In genomic region chr2:63639344-63639743, GRCh38 we compare ENCODE assay signal across 14 cellular contexts. TPM values are rescaled to one million over a fixed set of nuclear protein-coding genes. Genes with fewer than 3 reads are reported as not detected.
A peak's percentile ranks its signal among the peaks of the same experiment; 100 is the strongest.
DNase-seq lines count a peak whose midpoint lies in the region; ATAC-seq and TF ChIP-seq lines count a peak whose summit lies in the region.
"Had no signal": no experiment of that assay in that cellular context is flagged by ENCODE, and none has a peak within 500 bp of the region (broad histone marks: within the 10 kb centered on the region; RNA-seq: fewer than 3 reads in every experiment).

No MANE protein-coding gene starts in this region.

- H3K4me1 ChIP-seq in H9 (ENCODE audit: insufficient read depth, low read length) = no peaks in the 10 kb centered on the region
- H3K4me1 ChIP-seq in iPS-18a (ENCODE audit: control insufficient read depth, low read depth, low read length) = peaks cover 13% of the 10 kb centered on the region
- H3K4me1 ChIP-seq in neural progenitor cell = no peaks in the 10 kb centered on the region
- H3K4me1 ChIP-seq: BLaER1 treated with 17β-estradiol and CSF1 and Interleukin-3, amounts not matched to agents 10 nM and 100 nM had no signal

- H3K9me3 Mint-ChIP-seq in H9 = peaks cover 28 to 29% of the 10 kb centered on the region in 2 experiments
- peaks cover 29% of the 10 kb centered on the region for H3K9me3 Mint-ChIP-seq in WTC11
- H3K9me3 Mint-ChIP-seq in neural progenitor cell = peaks cover 21% of the 10 kb centered on the region

- H3K56ac ChIP-seq in H9 (ENCODE audit: insufficient read length, low read depth, low read length) = no peak overlapping the region

- no peak overlapping the region for H2BK5ac ChIP-seq in H9 (ENCODE audit: insufficient read length, low read length)

- H3K79me1 ChIP-seq in H9 (ENCODE audit: insufficient read depth, low read depth, low read length, poor library complexity, severe bottlenecking) = no peaks in the 10 kb centered on the region

- H4K5ac ChIP-seq in H9 (ENCODE audit: insufficient read length, low read depth, low read length) = no peak overlapping the region

- H3K79me2 ChIP-seq in H9 (ENCODE audit: insufficient read depth, low read length) = no peaks in the 10 kb centered on the region
- H3K79me2 ChIP-seq in neural progenitor cell (ENCODE audit: low read depth) = no peaks in the 10 kb centered on the region

- no CpG with 5 or more reads among the region's 1 CpG for WGBS in H9 (ENCODE audit: extremely low coverage, insufficient read length, low lambda C conversion rate)

- H3K27ac ChIP-seq in H9 (ENCODE audit: insufficient read length, low read depth, low read length) = no peak overlapping the region
- peak overlapping the region; percentile 81 for H3K27ac ChIP-seq in iPS-18a (ENCODE audit: low read length)
- no peak overlapping the region for H3K27ac ChIP-seq in neural progenitor cell
- H3K27ac ChIP-seq: BLaER1 treated with 17β-estradiol and CSF1 and Interleukin-3, amounts not matched to agents 10 nM and 100 nM; HL-60 had no signal

- H2AFZ ChIP-seq in H9 (ENCODE audit: low read length) (no peak overlapping the region), neural progenitor cell (replicated peaks) (no peak overlapping the region)

- POLR2A ChIA-PET in WTC11 (lab: Charles Lee) = no interaction called here

- DNase-seq in H9 (no peak), WTC11 (ENCODE audit: low spot score) (no peak), neural progenitor cell (ENCODE audit: low spot score) (peak; percentile 10), NCI-H748 treated with DMSO at 0.1 percent for 48 hours (lab: John Stamatoyannopoulos, UW) (no peak), retina (no peak)
- DNase-seq: ACHN; CD4-positive, CD25-positive, alpha-beta regulatory T cell; DMS53; GF-D8 had no signal

- H3K4me2 ChIP-seq in H9 (ENCODE audit: insufficient read depth, insufficient read length, low read length) = no peak overlapping the region
- no peak overlapping the region for H3K4me2 ChIP-seq in neural progenitor cell
- H3K4me2 ChIP-seq: BLaER1 treated with 17β-estradiol and CSF1 and Interleukin-3, amounts not matched to agents 10 nM and 100 nM had no signal

- H3F3A ChIP-seq in neural progenitor cell (ENCODE audit: low read depth) = no peaks in the 10 kb centered on the region

- H3K18ac ChIP-seq in H9 (ENCODE audit: insufficient read length, low read depth, low read length) = no peak overlapping the region

- H3K4me3 ChIP-seq in iPS-18a (ENCODE audit: low read length) = no peak overlapping the region
- no peak overlapping the region for H3K4me3 ChIP-seq in neural progenitor cell
- H3K4me3 ChIP-seq: BLaER1 treated with 17β-estradiol and CSF1 and Interleukin-3, amounts not matched to agents 10 nM and 100 nM had no signal

- H3K36me3 ChIP-seq in iPS-18a (ENCODE audit: control insufficient read depth, low read depth, low read length) = no peaks in the 10 kb centered on the region
- no peaks in the 10 kb centered on the region for H3K36me3 ChIP-seq in neural progenitor cell
- H3K36me3 ChIP-seq: BLaER1 treated with 17β-estradiol and CSF1 and Interleukin-3, amounts not matched to agents 10 nM and 100 nM had no signal

- H2BK12ac ChIP-seq in H9 (ENCODE audit: insufficient read length, low read depth, low read length) = no peak overlapping the region

- H3K9me3 ChIP-seq in H9 (ENCODE audit: control insufficient read depth, low read depth, low read length) (no peaks in the 10 kb centered on the region), iPS-18a (ENCODE audit: control insufficient read depth, low read depth, low read length) (peaks cover 5% of the 10 kb centered on the region), neural progenitor cell (ENCODE audit: low read depth) (no peaks in the 10 kb centered on the region)

- no peak overlapping the region for H3T11ph ChIP-seq in H9 (ENCODE audit: low read length)

- TF ChIP-seq CTCF in H9 (conservative IDR thresholded peaks at IDR 0.05) (no peak), WTC11 (IDR thresholded peaks at IDR 0.05) (no peak), neural progenitor cell (IDR thresholded peaks at IDR 0.05) (no peak)

- peaks cover 2% of the 10 kb centered on the region for H3K23me2 ChIP-seq in H9 (ENCODE audit: insufficient read length, low read depth, low read length, poor library complexity, severe bottlenecking)

- H3K27me3 ChIP-seq in H9 (ENCODE audit: insufficient read depth, low read length) (no peaks in the 10 kb centered on the region), iPS-18a (ENCODE audit: control insufficient read depth, insufficient read depth, low read length) (no peaks in the 10 kb centered on the region), neural progenitor cell (no peaks in the 10 kb centered on the region)
- H3K27me3 ChIP-seq: BLaER1 treated with 17β-estradiol and CSF1 and Interleukin-3, amounts not matched to agents 10 nM and 100 nM had no signal

- H3K27ac Mint-ChIP-seq in H9 (peak overlapping the region; percentile 47 to 87 (median 50); a peak in 4 of 7 replicates), WTC11 (peak overlapping the region; percentile 25; the same call in 1 of the 2 replicates), neural progenitor cell (peak overlapping the region; percentile 73)
- H3K27ac Mint-ChIP-seq: CD4-positive, CD25-positive, alpha-beta regulatory T cell; IgD-negative memory B cell had no signal

- ATAC-seq in WTC11 (peak; percentile 97), HG03045 (IDR thresholded peaks at IDR 0.05; ENCODE audit: unreplicated experiment) (no peak)

- H3K36me3 Mint-ChIP-seq in H9 (ENCODE audit: insufficient read depth in 1 of 3, low read depth in 3 of 3) (peaks cover 14 to 50% (median 19%) of the 10 kb centered on the region in 3 experiments), WTC11 (peaks cover 9% of the 10 kb centered on the region; the same call in 1 of the 2 replicates), neural progenitor cell (peaks cover 1% of the 10 kb centered on the region)
- H3K36me3 Mint-ChIP-seq: CD4-positive, CD25-positive, alpha-beta regulatory T cell; IgD-negative memory B cell had no signal

- no peak overlapping the region for H3K9ac ChIP-seq in H9 (ENCODE audit: extremely low read depth, insufficient read length, low read length)
- peak overlapping the region; percentile 29 for H3K9ac ChIP-seq in iPS-18a (ENCODE audit: low read length)
- H3K9ac ChIP-seq in neural progenitor cell = no peak overlapping the region
- H3K9ac ChIP-seq: BLaER1 treated with 17β-estradiol and CSF1 and Interleukin-3, amounts not matched to agents 10 nM and 100 nM had no signal

- no peak overlapping the region; the same call in 1 of the 2 replicates for H3K14ac ChIP-seq in H9 (ENCODE audit: insufficient read depth, low read length)

- no peak overlapping the region for H2AK5ac ChIP-seq in H9 (ENCODE audit: insufficient read length, low read length)

- no peak overlapping the region for H3K4ac ChIP-seq in H9 (ENCODE audit: low read depth, low read length)

- no peak overlapping the region for H4K8ac ChIP-seq in H9 (replicated peaks; ENCODE audit: insufficient read length, low read depth, low read length)

- no peaks in the 10 kb centered on the region for H3K27me3 Mint-ChIP-seq in H9 (ENCODE audit: low read depth)
- no peaks in the 10 kb centered on the region for H3K27me3 Mint-ChIP-seq in WTC11 (ENCODE audit: low read depth)
- H3K27me3 Mint-ChIP-seq in neural progenitor cell (ENCODE audit: insufficient read depth, low read depth) = peaks cover 3% of the 10 kb centered on the region

- no peak overlapping the region for H2BK15ac ChIP-seq in H9 (ENCODE audit: low read depth, low read length)

- CTCF ChIA-PET in WTC11 (lab: Charles Lee) = no interaction called here

- H3K4me3 Mint-ChIP-seq in H9 (peak overlapping the region in 1 of 2 experiments; percentile 8; a peak in 1 of 5 replicates), WTC11 (no peak overlapping the region), neural progenitor cell (no peak overlapping the region)
- H3K4me3 Mint-ChIP-seq: CD4-positive, CD25-positive, alpha-beta regulatory T cell; IgD-negative memory B cell had no signal

- peak overlapping the region; percentile 96 for H2BK20ac ChIP-seq in H9 (ENCODE audit: low read depth, low read length, poor library complexity, severe bottlenecking)

- H4K20me1 ChIP-seq in H9 (ENCODE audit: control insufficient read depth, insufficient read depth, insufficient read length) (no peaks in the 10 kb centered on the region), neural progenitor cell (ENCODE audit: low read depth) (no peaks in the 10 kb centered on the region)
- H4K20me1 ChIP-seq: BLaER1 treated with 17β-estradiol and CSF1 and Interleukin-3, amounts not matched to agents 10 nM and 100 nM had no signal

- no peak overlapping the region for H4K91ac ChIP-seq in H9 (ENCODE audit: insufficient read length, low read depth, low read length)

- peaks cover 14 to 18% of the 10 kb centered on the region in 2 experiments for H3K4me1 Mint-ChIP-seq in H9
- H3K4me1 Mint-ChIP-seq in WTC11 = peaks cover 13% of the 10 kb centered on the region
- peaks cover 12% of the 10 kb centered on the region for H3K4me1 Mint-ChIP-seq in neural progenitor cell

- H2BK120ac ChIP-seq in H9 (ENCODE audit: low read depth, low read length, poor library complexity, severe bottlenecking) = no peak overlapping the region

- H3K23ac ChIP-seq in H9 (ENCODE audit: insufficient read length, low read depth, low read length) = no peak overlapping the region

TF ChIP-seq in WTC11, 78 proteins besides CTCF, POLR2A, EP300 and RAD21:
- no peak for TF ChIP-seq ZNF671 (CRISPR knock-in tag; IDR thresholded peaks at IDR 0.05)
- TF ChIP-seq ZSCAN18 (CRISPR knock-in tag; IDR thresholded peaks at IDR 0.05) = no peak
- TF ChIP-seq TEAD4 (CRISPR knock-in tag; IDR thresholded peaks at IDR 0.05) = no peak
- TF ChIP-seq SMAD3 (CRISPR knock-in tag; IDR thresholded peaks at IDR 0.05; ENCODE audit: borderline replicate concordance) = no peak

RNA-seq across cellular contexts. Expression of gene MDH1, which starts 50.6 kb away (rescaled TPM):
- 317 and 324 TPM in 2 replicates for total RNA-seq in H9 (2021)
- total RNA-seq in WTC11 (2021) = 255 to 268 TPM (median 259 TPM) in 3 replicates
- 291 and 323 TPM in 2 replicates for total RNA-seq in neural progenitor cell (ENCODE audit: low replicate concordance)

RNA-seq across cellular contexts. Expression of gene WDPCP, which starts 51.1 kb away (rescaled TPM):
- 17.4 and 22.4 TPM in 2 replicates for total RNA-seq in H9 (2021)
- total RNA-seq in WTC11 (2021) = 7.3 to 11.6 TPM (median 10.9 TPM) in 3 replicates
- total RNA-seq in neural progenitor cell (ENCODE audit: low replicate concordance) = 10.9 and 11.4 TPM in 2 replicates
